Comparison of ENCODE assay signal across 8 cellular contexts in the genomic region with DNA sequence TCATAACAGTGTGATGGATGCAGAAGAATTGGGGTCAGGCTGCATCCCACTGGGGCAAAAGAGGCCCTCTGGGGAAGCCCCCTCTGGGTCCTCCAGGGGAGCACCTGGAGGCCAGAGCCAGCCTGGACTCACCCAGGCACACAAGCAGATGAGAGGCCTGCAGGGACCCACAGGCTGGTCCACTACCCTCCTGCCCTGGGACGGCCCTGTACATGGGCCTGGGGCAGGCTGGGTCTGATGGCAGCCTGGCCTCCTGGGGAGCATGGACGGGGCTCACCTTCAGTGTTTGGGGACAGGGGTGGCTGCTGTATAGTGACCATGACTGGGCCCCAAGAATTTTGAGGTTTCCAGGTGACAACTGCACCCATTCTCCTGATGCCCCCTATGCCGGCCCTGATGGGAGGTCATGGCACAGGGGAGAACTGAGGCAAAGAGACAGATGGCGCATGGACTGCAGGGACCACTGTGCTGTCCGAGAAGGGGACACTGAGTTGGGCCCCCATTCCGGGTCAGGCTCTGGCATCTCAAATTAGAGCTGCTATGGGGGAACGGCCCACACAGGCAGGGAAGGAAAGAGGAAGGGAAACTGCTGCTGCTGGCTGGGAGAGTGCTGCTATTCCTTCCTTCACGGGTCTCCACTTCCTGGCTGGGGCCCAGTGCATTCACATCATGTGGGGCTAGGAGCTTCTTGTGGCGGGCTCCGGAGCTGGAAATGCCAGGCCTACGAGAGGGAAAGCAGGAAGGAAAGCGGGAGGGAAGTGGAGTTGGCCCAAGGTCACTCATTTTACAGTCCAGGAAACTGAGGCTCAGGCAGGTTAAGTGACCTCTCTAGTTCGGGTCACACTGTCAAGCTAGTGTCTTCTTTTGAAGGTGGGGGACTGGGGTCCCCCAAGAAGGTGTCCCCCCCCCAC. TPM values are rescaled to one million over a fixed set of nuclear protein-coding genes. Genes with fewer than 3 reads are reported as not detected.
DNase-seq lines count a peak whose midpoint lies in the region; ATAC-seq and TF ChIP-seq lines count a peak whose summit lies in the region.

No MANE protein-coding gene starts in this region.

- DNase-seq in ELF-1 (ENCODE audit: low read depth, low spot score) (peak; percentile 28), adipocyte (ENCODE audit: low read depth) (peak; percentile 16), iPS DF 6.9 (ENCODE audit: low read depth, low spot score) (no peak), sigmoid colon (peak; percentile 87), hepatic stellate cell (ENCODE audit: low spot score) (no peak)
- DNase-seq in stimulated activated naive CD4-positive, alpha-beta T cell treated with Interleukin-2 at 50 U/mL for 16 hours (lab: John Stamatoyannopoulos, UW) = no peak

- TF ChIP-seq POLR2A in sigmoid colon (IDR thresholded peaks at IDR 0.05) = no peak

- peak overlapping the region; percentile 99 for H3K27ac ChIP-seq in KOPT-K1 (ENCODE audit: low read depth, low read length, poor library complexity, severe bottlenecking)
- H3K27ac ChIP-seq in iPS DF 6.9 (ENCODE audit: low read length) = no peak overlapping the region
- H3K27ac ChIP-seq in sigmoid colon = peak overlapping the region; percentile 88 to 94 (median 94)

- H3K9ac ChIP-seq in adipocyte (ENCODE audit: low read length) = peak overlapping the region; percentile 76

- no peak for TF ChIP-seq CTCF in sigmoid colon (IDR thresholded peaks at IDR 0.05)

- intact Hi-C loops in sigmoid colon (cut with DNase I) = loop anchor here (5.0 to 10.0 kb wide), 2 partner anchors 330 to 358 kb away; a partner anchor contains a TSS

- peaks cover 27% of the 10 kb centered on the region for H3K4me1 ChIP-seq in adipocyte (ENCODE audit: control insufficient read depth, insufficient read depth, low read length)
- no peaks in the 10 kb centered on the region; the same call in 1 of the 2 replicates for H3K4me1 ChIP-seq in iPS DF 6.9 (ENCODE audit: control insufficient read depth, insufficient read depth, low read length)
- peaks cover 0 to 49% (median 42%) of the 10 kb centered on the region in 4 donors for H3K4me1 ChIP-seq in sigmoid colon

- no peak for TF ChIP-seq EP300 in sigmoid colon (IDR thresholded peaks at IDR 0.05)

- peak overlapping the region; percentile 77 for H3K4me3 ChIP-seq in adipocyte (ENCODE audit: low read length)
- H3K4me3 ChIP-seq in iPS DF 6.9 (ENCODE audit: low read length) = peak overlapping the region; percentile 24; the same call in 1 of the 2 replicates
- H3K4me3 ChIP-seq in sigmoid colon = peak overlapping the region; percentile 36 to 59 (median 52)

- H3K36me3 ChIP-seq in KOPT-K1 (ENCODE audit: insufficient read depth, low read length) = no peaks in the 10 kb centered on the region
- no peaks in the 10 kb centered on the region for H3K36me3 ChIP-seq in adipocyte (ENCODE audit: control insufficient read depth, insufficient read depth, low read length, severe bottlenecking)
- H3K36me3 ChIP-seq in iPS DF 6.9 (ENCODE audit: control insufficient read depth, insufficient read depth, low read length) = no peaks in the 10 kb centered on the region; the same call in 1 of the 2 replicates
- no peaks in the 10 kb centered on the region for H3K36me3 ChIP-seq in sigmoid colon

- H3K9me3 ChIP-seq in KOPT-K1 (ENCODE audit: insufficient read depth, low read length, poor library complexity, severe bottlenecking) (no peaks in the 10 kb centered on the region), adipocyte (ENCODE audit: control insufficient read depth, low read length) (peaks cover 22% of the 10 kb centered on the region), iPS DF 6.9 (ENCODE audit: control insufficient read depth, insufficient read depth, low read length) (no peaks in the 10 kb centered on the region), sigmoid colon (peaks cover 0 to 8% (median 0%) of the 10 kb centered on the region in 4 donors)

- ATAC-seq in HG03097 (IDR thresholded peaks at IDR 0.05; ENCODE audit: low FRiP score, unreplicated experiment) = no peak

- no CpG with 5 or more reads among the region's 13 CpGs for WGBS in iPS DF 6.9 (ENCODE audit: insufficient coverage, insufficient read length)
- 55 to 73% methylated on average over 13 of the region's 13 CpGs for WGBS in sigmoid colon, 2 donors

- H3K27me3 ChIP-seq in adipocyte (replicated peaks; ENCODE audit: control insufficient read depth, insufficient read depth, low read length) (no peaks in the 10 kb centered on the region), iPS DF 6.9 (ENCODE audit: control insufficient read depth, insufficient read depth, low read length) (no peaks in the 10 kb centered on the region), sigmoid colon (no peaks in the 10 kb centered on the region)

RNA-seq across cellular contexts. Expression of a gene that starts 1.5 kb away (rescaled TPM):
- total RNA-seq in sigmoid colon = 10 to 100 TPM; 51.2 to 88.4 (median 85.0) TPM
- polyA plus RNA-seq in sigmoid colon = 10 to 100 TPM; 56.8 to 87.2 (median 66.1) TPM

RNA-seq across cellular contexts. Expression of a gene that starts 36.0 kb away (rescaled TPM):
- total RNA-seq in sigmoid colon = 1 to 10 TPM; 1.9 to 7.2 (median 4.7) TPM
- 10 to 100 TPM in 1 of 3 donors, under 1 TPM in 1, not detected in 1; 0.92 to 15.2 TPM for polyA plus RNA-seq in sigmoid colon

RNA-seq across cellular contexts. Expression of a gene that starts 39.5 kb away (rescaled TPM):
- total RNA-seq in sigmoid colon = 100 to 1,000 TPM in 1 of 4 donors, 10 to 100 TPM in 3; 56.5 to 116 (median 69.6) TPM
- 10 to 100 TPM; 28.9 to 58.7 (median 53.5) TPM for polyA plus RNA-seq in sigmoid colon

Comparison
In these comparisons a context has a peak if more than half of its experiments do, and no peak if none do; other contexts are left out.
1. DNase-seq: peak in ELF-1 (single experiment), adipocyte (single experiment) and sigmoid colon (single experiment); none in iPS DF 6.9 (single experiment), stimulated activated naive CD4-positive, alpha-beta T cell treated with Interleukin-2 at 50 U/mL for 16 hours (single experiment) and hepatic stellate cell (single experiment).
2. H3K4me3 ChIP-seq: peak in every context shown above with its lines; median percentile 77 in adipocyte; 52 in sigmoid colon; 24 in iPS DF 6.9.